In genomic region chr16:88458773-88459235, GRCh38 we compare ENCODE assay signal across 15 cellular contexts.
"Had no signal": no experiment of that assay in that cellular context is flagged by ENCODE, and none has a peak within 500 bp of the region (broad histone marks: within the 10 kb centered on the region; RNA-seq: fewer than 3 reads in every experiment).

No MANE protein-coding gene starts in this region.

- H3K4me3 ChIP-seq: gastrocnemius medialis, heart right ventricle, lung, suprapubic skin had no signal

- H3K27me3 ChIP-seq: suprapubic skin had no signal

- H3K4me3 Mint-ChIP-seq: stimulated activated naive CD8-positive, alpha-beta T cell treated with anti-CD3 and anti-CD28 coated beads, Interleukin-15, Interleukin-2, amounts not matched to agents 100 ng/mL and 50 ng/mL, for 24 hours had no signal

- H3K27ac Mint-ChIP-seq: stimulated activated naive CD8-positive, alpha-beta T cell treated with anti-CD3 and anti-CD28 coated beads, Interleukin-15, Interleukin-2, amounts not matched to agents 100 ng/mL and 50 ng/mL, for 24 hours had no signal

- H3K9me3 Mint-ChIP-seq: stimulated activated naive CD8-positive, alpha-beta T cell treated with anti-CD3 and anti-CD28 coated beads, Interleukin-15, Interleukin-2, amounts not matched to agents 100 ng/mL and 50 ng/mL, for 24 hours had no signal

- H3K36me3 ChIP-seq: gastrocnemius medialis, heart right ventricle, suprapubic skin had no signal

- H3K9me3 ChIP-seq: gastrocnemius medialis, heart right ventricle, suprapubic skin had no signal

- H3K27ac ChIP-seq: epithelial cell of prostate, gastrocnemius medialis, heart right ventricle, suprapubic skin had no signal

- ATAC-seq: gastrocnemius medialis, heart right ventricle had no signal

- H3K27me3 Mint-ChIP-seq: stimulated activated naive CD8-positive, alpha-beta T cell treated with anti-CD3 and anti-CD28 coated beads, Interleukin-15, Interleukin-2, amounts not matched to agents 100 ng/mL and 50 ng/mL, for 24 hours had no signal

- DNase-seq: activated CD4-positive, alpha-beta T cell treated with anti-CD3 and anti-CD28 coated beads, Interleukin-2, amount 50 U/mL, for 1 hour; activated CD4-positive, CD25-positive, alpha-beta regulatory T cell; activated CD8-positive, alpha-beta memory T cell treated with anti-CD3 and anti-CD28 coated beads for 24 hours; activated naive CD4-positive, alpha-beta T cell; anterior cingulate cortex; gastrocnemius medialis; heart right ventricle; midbrain; stimulated activated CD4-positive, alpha-beta T cell treated with anti-CD3 and anti-CD28 coated beads, Interleukin-4, amount 100 ng/mL, for 1 hour; T-helper 2 cell; trophoblast cell had no signal
